In genomic region chr1:7664893-7665250, GRCh38 we compare ENCODE assay signal across 9 cellular contexts.
"Had no signal": no experiment of that assay in that cellular context is flagged by ENCODE, and none has a peak within 500 bp of the region (broad histone marks: within the 10 kb centered on the region; RNA-seq: fewer than 3 reads in every experiment).

No MANE protein-coding gene starts in this region.

- ATAC-seq: GM23338, HCT116 had no signal

- H2AFZ ChIP-seq: GM23248, GM23338 had no signal

- H3K36me3 ChIP-seq: HAP-1 had no signal

- H3K9ac ChIP-seq: GM23248 had no signal

- H3K4me3 Mint-ChIP-seq: GM23338, H9, HFFc6 had no signal

- DNase-seq: GM23248, GOT3, H7, H9, HCEC 1CT, HFFc6 had no signal

- H3K27ac ChIP-seq: GM23248 had no signal

- H3K9me3 Mint-ChIP-seq: GM23338, H9, HFFc6 had no signal

- H3K4me1 ChIP-seq: HAP-1 had no signal

- H3K27ac Mint-ChIP-seq: GM23338, H9, HFFc6 had no signal

- H3K4me2 ChIP-seq: GM23338 had no signal

- H3K4me3 ChIP-seq: GM23248, GM23338, HAP-1 had no signal

- H3K9me3 ChIP-seq: HAP-1 had no signal
